26 cellular contexts compared by ENCODE assay signal in the genomic region with DNA sequence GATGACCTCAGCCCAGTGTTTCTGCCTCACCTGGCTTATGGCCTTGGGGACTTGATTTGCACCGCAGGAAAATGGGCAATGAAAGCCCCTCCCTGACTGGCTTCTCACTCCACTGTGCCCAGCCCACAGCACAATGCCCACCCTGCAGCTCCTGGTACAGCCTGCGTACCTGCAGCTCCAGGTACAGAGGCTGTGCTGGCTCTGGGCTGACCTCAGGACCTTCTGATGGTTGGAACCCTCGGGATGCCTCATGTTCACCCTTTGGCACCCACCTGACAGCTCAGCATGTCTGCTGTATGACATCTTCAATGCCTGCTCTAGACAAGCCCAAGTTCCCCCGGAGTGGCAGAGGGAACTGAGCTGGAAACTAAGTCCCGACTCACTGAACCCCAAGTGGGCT.
DNase-seq lines count a peak whose midpoint lies in the region; ATAC-seq and TF ChIP-seq lines count a peak whose summit lies in the region.
"Had no signal": no experiment of that assay in that cellular context is flagged by ENCODE, and none has a peak within 500 bp of the region (broad histone marks: within the 10 kb centered on the region; RNA-seq: fewer than 3 reads in every experiment).

No MANE protein-coding gene starts in this region.

- H3K36me3 ChIP-seq in upper lobe of right lung (no peaks in the 10 kb centered on the region), aorta (ENCODE audit: control insufficient read depth in 1 of 2, insufficient read depth in 2 of 2, low read length in 1 of 2) (no peaks in the 10 kb centered on the region), sigmoid colon (no peaks in the 10 kb centered on the region)
- H3K36me3 ChIP-seq: BE2C, BLaER1 had no signal

- TF ChIP-seq CTCF in chondrocyte (IDR thresholded peaks at IDR 0.05): no peak
- TF ChIP-seq CTCF in upper lobe of right lung (IDR thresholded peaks at IDR 0.05): no peak
- TF ChIP-seq CTCF in sigmoid colon (IDR thresholded peaks at IDR 0.05): no peak

- TF ChIP-seq POLR2A in sigmoid colon (IDR thresholded peaks at IDR 0.05): no peak

- intact Hi-C loops in upper lobe of right lung (cut with DNase I): no loop called here
- intact Hi-C loops in aorta (cut with DNase I): no loop called here
- intact Hi-C loops in sigmoid colon (cut with DNase I): no loop called here

- H3K27me3 ChIP-seq in upper lobe of right lung (peaks cover 32% of the 10 kb centered on the region), aorta (ENCODE audit: control insufficient read depth in 1 of 2, insufficient read depth in 2 of 2, low read length in 1 of 2) (no peaks in the 10 kb centered on the region), sigmoid colon (peaks cover 8 to 38% (median 10%) of the 10 kb centered on the region in 3 donors)
- H3K27me3 ChIP-seq: BE2C, BLaER1 had no signal

- H3K27ac Mint-ChIP-seq in stimulated activated naive CD8-positive, alpha-beta T cell treated with anti-CD3 and anti-CD28 coated beads, Interleukin-15, amount 100 ng/mL, for 72 hours: no peak overlapping the region
- no peak overlapping the region for H3K27ac Mint-ChIP-seq in chondrocyte (ENCODE audit: unreplicated experiment)
- no peak overlapping the region for H3K27ac Mint-ChIP-seq in stimulated activated effector memory CD8-positive, alpha-beta T cell treated with anti-CD3 and anti-CD28 coated beads, Interleukin-12 subunit alpha, Interleukin-12 subunit beta, amount 100 ng/mL, for 72 hours
- H3K27ac Mint-ChIP-seq: CD14-positive monocyte; CD4-positive, alpha-beta memory T cell; CD4-positive, CD25-positive, alpha-beta regulatory T cell; CD8-positive, alpha-beta memory T cell had no signal

- H3K27me3 Mint-ChIP-seq in stimulated activated naive CD8-positive, alpha-beta T cell treated with anti-CD3 and anti-CD28 coated beads, Interleukin-15, amount 100 ng/mL, for 72 hours: peaks cover 43% of the 10 kb centered on the region
- no peaks in the 10 kb centered on the region for H3K27me3 Mint-ChIP-seq in chondrocyte (ENCODE audit: low read depth)

- H3K4me1 Mint-ChIP-seq in stimulated activated naive CD8-positive, alpha-beta T cell treated with anti-CD3 and anti-CD28 coated beads, Interleukin-15, amount 100 ng/mL, for 72 hours: no peaks in the 10 kb centered on the region
- H3K4me1 Mint-ChIP-seq in chondrocyte (ENCODE audit: low read depth): no peaks in the 10 kb centered on the region
- no peaks in the 10 kb centered on the region for H3K4me1 Mint-ChIP-seq in stimulated activated effector memory CD8-positive, alpha-beta T cell treated with anti-CD3 and anti-CD28 coated beads, Interleukin-12 subunit alpha, Interleukin-12 subunit beta, amount 100 ng/mL, for 72 hours
- H3K4me1 Mint-ChIP-seq: CD14-positive monocyte; CD4-positive, alpha-beta memory T cell; CD4-positive, CD25-positive, alpha-beta regulatory T cell; CD8-positive, alpha-beta memory T cell had no signal

- ATAC-seq in stimulated activated naive CD8-positive, alpha-beta T cell treated with anti-CD3 and anti-CD28 coated beads, Interleukin-15, Interleukin-2, amounts not matched to agents 100 U/mL and 50 U/mL, for 24 hours: peak; percentile 11
- no peak for ATAC-seq in stimulated activated naive CD8-positive, alpha-beta T cell treated with anti-CD3 and anti-CD28 coated beads, Interleukin-15, amount 100 ng/mL, for 72 hours
- ATAC-seq in stimulated activated effector memory CD8-positive, alpha-beta T cell treated with anti-CD3 and anti-CD28 coated beads, Interleukin-12 subunit alpha, Interleukin-12 subunit beta, amount 100 ng/mL, for 72 hours: peak; percentile 5
- ATAC-seq in upper lobe of right lung (peak; percentile 31), aorta (ENCODE audit: low FRiP score) (no peak)
- ATAC-seq: GM12878 had no signal

- no peak overlapping the region for H3K4me3 ChIP-seq in upper lobe of right lung
- H3K4me3 ChIP-seq in aorta (ENCODE audit: low read length in 2 of 2): no peak overlapping the region
- no peak overlapping the region for H3K4me3 ChIP-seq in sigmoid colon
- H3K4me3 ChIP-seq: BLaER1, GM12878 had no signal

- no peak overlapping the region for H3K4me3 Mint-ChIP-seq in stimulated activated naive CD8-positive, alpha-beta T cell treated with anti-CD3 and anti-CD28 coated beads, Interleukin-15, amount 100 ng/mL, for 72 hours
- H3K4me3 Mint-ChIP-seq in chondrocyte (ENCODE audit: unreplicated experiment): no peak overlapping the region
- H3K4me3 Mint-ChIP-seq in stimulated activated effector memory CD8-positive, alpha-beta T cell treated with anti-CD3 and anti-CD28 coated beads, Interleukin-12 subunit alpha, Interleukin-12 subunit beta, amount 100 ng/mL, for 72 hours: no peak overlapping the region
- H3K4me3 Mint-ChIP-seq: CD4-positive, alpha-beta memory T cell; CD4-positive, CD25-positive, alpha-beta regulatory T cell; CD8-positive, alpha-beta memory T cell had no signal

- WGBS in aorta, 2 donors: 83 to 84% methylated on average over 5 of the region's 5 CpGs
- whole genome bisulfite sequencing in sigmoid colon, 2 donors: 84 to 85% methylated on average over 5 of the region's 5 CpGs

- H3K4me1 ChIP-seq in upper lobe of right lung: no peaks in the 10 kb centered on the region
- H3K4me1 ChIP-seq in aorta (ENCODE audit: control insufficient read depth in 1 of 2, insufficient read depth in 2 of 2, low read length in 2 of 2): no peaks in the 10 kb centered on the region
- H3K4me1 ChIP-seq in sigmoid colon: peaks cover 0 to 7% (median 0%) of the 10 kb centered on the region in 4 donors
- H3K4me1 ChIP-seq: BE2C, BLaER1 had no signal

- no peak for TF ChIP-seq EP300 in sigmoid colon (IDR thresholded peaks at IDR 0.05)

- H3K36me3 Mint-ChIP-seq in chondrocyte (ENCODE audit: low read depth): no peaks in the 10 kb centered on the region
- no peaks in the 10 kb centered on the region for H3K36me3 Mint-ChIP-seq in stimulated activated effector memory CD8-positive, alpha-beta T cell treated with anti-CD3 and anti-CD28 coated beads, Interleukin-12 subunit alpha, Interleukin-12 subunit beta, amount 100 ng/mL, for 72 hours
- H3K36me3 Mint-ChIP-seq: CD14-positive monocyte; CD4-positive, alpha-beta memory T cell; CD4-positive, CD25-positive, alpha-beta regulatory T cell; CD8-positive, alpha-beta memory T cell had no signal

- no peaks in the 10 kb centered on the region for H3K9me3 ChIP-seq in upper lobe of right lung
- H3K9me3 ChIP-seq in aorta (ENCODE audit: control insufficient read depth, low read length): no peaks in the 10 kb centered on the region
- H3K9me3 ChIP-seq in sigmoid colon: no peaks in the 10 kb centered on the region
- H3K9me3 ChIP-seq: BE2C had no signal

- no peak for DNase-seq in stimulated activated naive CD8-positive, alpha-beta T cell treated with anti-CD3 and anti-CD28 coated beads, Interleukin-15, Interleukin-2, amounts not matched to agents 100 U/mL and 50 U/mL, for 24 hours
- no peak for DNase-seq in stimulated activated naive CD8-positive, alpha-beta T cell treated with anti-CD3 and anti-CD28 coated beads, Interleukin-15, amount 100 ng/mL, for 72 hours
- DNase-seq in chondrocyte (ENCODE audit: low spot score) (peak; percentile 39), upper lobe of right lung (no peak), aorta (no peak), sigmoid colon (no peak), GOT3 (lab: John Stamatoyannopoulos, UW) (no peak)
- no peak for DNase-seq in stimulated activated effector memory CD8-positive, alpha-beta T cell treated with anti-CD3 and anti-CD28 coated beads, Interleukin-12 subunit alpha, Interleukin-12 subunit beta, amount 100 ng/mL, for 72 hours (ENCODE audit: low spot score in 2 of 2)
- DNase-seq: 8988T; ACHN; BE2C; C1 segment of cervical spinal cord; CD4-positive, alpha-beta memory T cell; CD4-positive, CD25-positive, alpha-beta regulatory T cell; CD8-positive, alpha-beta memory T cell; COR-L47; DMS 273 treated with DMSO at 0.1 percent for 48 hours; DMS153; DMS53; DMS79; DND-41; EL; GDM1 had no signal

- no peak overlapping the region for H3K27ac ChIP-seq in upper lobe of right lung
- H3K27ac ChIP-seq in aorta (ENCODE audit: low read depth in 1 of 2, low read length in 2 of 2): no peak overlapping the region
- no peak overlapping the region for H3K27ac ChIP-seq in sigmoid colon
- H3K27ac ChIP-seq: BLaER1 had no signal

- no peaks in the 10 kb centered on the region for H3K9me3 Mint-ChIP-seq in stimulated activated naive CD8-positive, alpha-beta T cell treated with anti-CD3 and anti-CD28 coated beads, Interleukin-15, amount 100 ng/mL, for 72 hours
- H3K9me3 Mint-ChIP-seq in chondrocyte (ENCODE audit: low read depth): peaks cover 15% of the 10 kb centered on the region
- H3K9me3 Mint-ChIP-seq in stimulated activated effector memory CD8-positive, alpha-beta T cell treated with anti-CD3 and anti-CD28 coated beads, Interleukin-12 subunit alpha, Interleukin-12 subunit beta, amount 100 ng/mL, for 72 hours: no peaks in the 10 kb centered on the region
- H3K9me3 Mint-ChIP-seq: CD4-positive, alpha-beta memory T cell; CD4-positive, CD25-positive, alpha-beta regulatory T cell; CD8-positive, alpha-beta memory T cell had no signal

Comparison
In these comparisons a context has a peak if more than half of its experiments do, and no peak if none do; other contexts are left out.
1. ATAC-seq: peak in stimulated activated naive CD8-positive, alpha-beta T cell treated with anti-CD3 and anti-CD28 coated beads, Interleukin-15, Interleukin-2, amounts not matched to agents 100 U/mL and 50 U/mL, for 24 hours (single experiment), stimulated activated effector memory CD8-positive, alpha-beta T cell treated with anti-CD3 and anti-CD28 coated beads, Interleukin-12 subunit alpha, Interleukin-12 subunit beta, amount 100 ng/mL, for 72 hours (single experiment) and upper lobe of right lung (single experiment); none in stimulated activated naive CD8-positive, alpha-beta T cell treated with anti-CD3 and anti-CD28 coated beads, Interleukin-15, amount 100 ng/mL, for 72 hours (single experiment) and aorta (single experiment).